Comparison of ENCODE assay signal across 2 cellular contexts in the genomic region with DNA sequence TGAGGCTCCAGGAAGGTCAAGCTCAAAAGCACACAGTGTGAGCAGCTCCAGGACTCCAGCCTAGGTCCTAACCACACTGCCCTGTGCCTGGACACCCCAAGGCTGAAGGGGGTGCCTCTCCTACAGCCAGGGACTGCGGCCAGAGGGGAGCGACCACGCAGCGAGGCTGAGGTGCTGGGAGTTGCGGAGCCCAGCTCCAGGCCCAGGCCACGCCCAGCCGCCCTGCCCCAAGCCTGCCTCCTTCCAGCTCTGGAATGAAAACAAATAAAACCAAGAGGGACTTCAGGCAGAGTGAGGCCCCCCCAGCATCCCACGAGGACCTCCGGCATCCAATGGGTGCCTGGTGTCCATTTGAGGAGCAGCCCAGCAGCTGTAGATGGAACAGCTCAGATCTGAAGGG.
TF ChIP-seq lines count a peak whose summit lies in the region.

No MANE protein-coding gene starts in this region.

TF ChIP-seq in SK-N-SH, 30 proteins besides CTCF, POLR2A, EP300 and RAD21 (continued from another document):
- TF ChIP-seq, protein P1, sequence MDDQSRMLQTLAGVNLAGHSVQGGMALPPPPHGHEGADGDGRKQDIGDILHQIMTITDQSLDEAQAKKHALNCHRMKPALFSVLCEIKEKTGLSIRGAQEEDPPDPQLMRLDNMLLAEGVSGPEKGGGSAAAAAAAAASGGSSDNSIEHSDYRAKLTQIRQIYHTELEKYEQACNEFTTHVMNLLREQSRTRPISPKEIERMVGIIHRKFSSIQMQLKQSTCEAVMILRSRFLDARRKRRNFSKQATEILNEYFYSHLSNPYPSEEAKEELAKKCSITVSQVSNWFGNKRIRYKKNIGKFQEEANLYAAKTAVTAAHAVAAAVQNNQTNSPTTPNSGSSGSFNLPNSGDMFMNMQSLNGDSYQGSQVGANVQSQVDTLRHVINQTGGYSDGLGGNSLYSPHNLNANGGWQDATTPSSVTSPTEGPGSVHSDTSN (IDR thresholded peaks at IDR 0.05) = no peak
- TF ChIP-seq ELF1 (IDR thresholded peaks at IDR 0.05) (no peak), RFX5 (IDR thresholded peaks at IDR 0.05; ENCODE audit: low read length) (no peak), REST (IDR thresholded peaks at IDR 0.05; ENCODE audit: low read depth, low read length) (no peak), FOSL2 (IDR thresholded peaks at IDR 0.05; ENCODE audit: borderline replicate concordance, low read depth) (no peak), FOXM1 (IDR thresholded peaks at IDR 0.05; ENCODE audit: low read depth) (no peak)

TF ChIP-seq in SK-N-SH treated with all-trans-retinoic acid at 6 μM for 48 hours, 23 proteins besides CTCF, POLR2A, EP300 and RAD21 (continued from another document):
- TF ChIP-seq, protein P2, sequence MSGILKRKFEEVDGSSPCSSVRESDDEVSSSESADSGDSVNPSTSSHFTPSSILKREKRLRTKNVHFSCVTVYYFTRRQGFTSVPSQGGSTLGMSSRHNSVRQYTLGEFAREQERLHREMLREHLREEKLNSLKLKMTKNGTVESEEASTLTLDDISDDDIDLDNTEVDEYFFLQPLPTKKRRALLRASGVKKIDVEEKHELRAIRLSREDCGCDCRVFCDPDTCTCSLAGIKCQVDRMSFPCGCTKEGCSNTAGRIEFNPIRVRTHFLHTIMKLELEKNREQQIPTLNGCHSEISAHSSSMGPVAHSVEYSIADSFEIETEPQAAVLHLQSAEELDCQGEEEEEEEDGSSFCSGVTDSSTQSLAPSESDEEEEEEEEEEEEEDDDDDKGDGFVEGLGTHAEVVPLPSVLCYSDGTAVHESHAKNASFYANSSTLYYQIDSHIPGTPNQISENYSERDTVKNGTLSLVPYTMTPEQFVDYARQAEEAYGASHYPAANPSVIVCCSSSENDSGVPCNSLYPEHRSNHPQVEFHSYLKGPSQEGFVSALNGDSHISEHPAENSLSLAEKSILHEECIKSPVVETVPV (CRISPR knock-in tag; IDR thresholded peaks at IDR 0.05) = no peak
- TF ChIP-seq ZNF8 (CRISPR knock-in tag; IDR thresholded peaks at IDR 0.05) = no peak
